ENCODE assay signal across 1 cellular context in the genomic region with DNA sequence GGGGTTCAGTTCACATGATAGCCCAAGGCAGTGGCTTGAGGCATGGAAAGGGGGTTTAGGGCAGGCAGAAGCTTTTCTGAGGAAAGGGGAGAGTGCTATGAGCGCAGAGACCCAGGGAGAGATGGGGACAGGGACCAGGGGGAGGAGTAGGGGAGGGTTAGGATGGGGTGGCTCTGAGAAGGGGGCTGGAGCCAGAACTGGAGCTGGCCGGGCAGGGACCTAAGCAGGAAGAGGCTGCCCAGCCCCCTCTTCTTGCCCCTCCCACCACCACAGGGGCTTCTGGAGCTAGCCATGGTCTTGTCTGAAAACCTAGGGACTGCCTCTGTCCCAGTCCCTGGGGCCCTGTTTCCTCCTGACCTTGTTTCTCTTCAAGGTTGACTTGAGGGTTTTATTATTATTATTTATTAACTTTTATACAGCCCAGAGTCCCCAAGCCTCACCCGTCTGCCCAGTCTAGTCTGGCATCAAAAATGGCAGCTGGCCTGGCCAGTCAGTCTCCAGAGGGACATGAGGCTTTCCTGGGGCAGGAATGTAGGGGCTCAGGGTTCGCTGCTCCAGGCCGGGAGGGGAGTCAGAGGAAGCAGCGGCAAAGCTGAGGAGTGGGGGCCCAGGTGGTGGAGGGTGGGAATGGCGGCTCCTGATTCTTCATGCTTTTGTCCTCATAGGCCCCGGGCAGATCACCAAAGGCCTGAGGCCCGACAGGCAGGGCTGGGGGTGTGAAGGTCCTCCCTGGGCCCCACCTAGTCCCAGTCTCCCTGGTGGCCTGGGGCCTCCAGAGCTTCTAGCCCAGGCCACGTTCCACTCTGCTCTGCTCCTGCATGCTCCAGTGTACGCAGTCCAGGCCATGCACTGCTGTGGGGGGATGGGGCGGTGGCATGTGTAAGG.
TF ChIP-seq lines count a peak whose summit lies in the region.

No MANE protein-coding gene starts in this region.

TF ChIP-seq in HEK293, 187 proteins besides CTCF, POLR2A, EP300 and RAD21 (continued from another document):
- TF ChIP-seq, protein P1, sequence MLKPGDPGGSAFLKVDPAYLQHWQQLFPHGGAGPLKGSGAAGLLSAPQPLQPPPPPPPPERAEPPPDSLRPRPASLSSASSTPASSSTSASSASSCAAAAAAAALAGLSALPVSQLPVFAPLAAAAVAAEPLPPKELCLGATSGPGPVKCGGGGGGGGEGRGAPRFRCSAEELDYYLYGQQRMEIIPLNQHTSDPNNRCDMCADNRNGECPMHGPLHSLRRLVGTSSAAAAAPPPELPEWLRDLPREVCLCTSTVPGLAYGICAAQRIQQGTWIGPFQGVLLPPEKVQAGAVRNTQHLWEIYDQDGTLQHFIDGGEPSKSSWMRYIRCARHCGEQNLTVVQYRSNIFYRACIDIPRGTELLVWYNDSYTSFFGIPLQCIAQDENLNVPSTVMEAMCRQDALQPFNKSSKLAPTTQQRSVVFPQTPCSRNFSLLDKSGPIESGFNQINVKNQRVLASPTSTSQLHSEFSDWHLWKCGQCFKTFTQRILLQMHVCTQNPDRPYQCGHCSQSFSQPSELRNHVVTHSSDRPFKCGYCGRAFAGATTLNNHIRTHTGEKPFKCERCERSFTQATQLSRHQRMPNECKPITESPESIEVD (tag by site-specific recombination; IDR thresholded peaks at IDR 0.05), result no peak
